In the genomic region with DNA sequence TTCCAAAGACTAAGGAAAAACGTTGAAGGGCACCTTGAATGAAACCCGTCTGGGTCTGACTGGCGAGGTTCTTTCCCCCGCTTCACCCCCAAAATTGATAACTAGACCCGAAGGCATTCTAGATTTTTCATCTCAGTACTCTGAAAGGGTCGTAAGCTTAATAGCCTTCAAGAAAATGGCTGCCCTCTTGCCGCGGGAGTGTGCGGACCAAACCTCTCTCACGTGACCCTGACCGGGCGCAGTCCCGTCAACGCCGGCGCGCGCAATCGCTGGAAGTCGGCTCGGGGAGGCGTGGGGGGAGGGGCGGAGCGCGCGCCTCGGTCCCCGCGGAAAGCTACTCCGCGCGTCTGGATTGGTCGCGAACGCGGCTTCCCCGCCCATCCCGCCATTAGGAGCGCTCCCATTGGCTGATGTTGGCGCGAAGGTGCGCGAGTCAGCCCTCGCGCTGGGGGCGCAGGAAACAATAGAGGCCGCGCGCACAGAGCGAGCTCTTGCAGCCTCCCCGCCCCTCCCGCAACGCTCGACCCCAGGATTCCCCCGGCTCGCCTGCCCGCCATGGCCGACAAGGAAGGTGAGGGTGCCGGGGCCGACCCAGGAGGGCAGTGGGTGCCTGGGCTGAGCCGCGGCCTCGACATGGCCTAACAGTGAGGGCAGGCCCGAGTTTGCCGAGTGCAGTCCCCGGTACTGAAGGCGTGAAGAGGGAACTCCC, we compare ENCODE assay signal across 1 cellular context.
TF ChIP-seq lines count a peak whose summit lies in the region.

A gene (plus strand): TSS at position 457 of the 709 bp plus-strand sequence. CDS start 99 bp downstream, at position 556.

TF ChIP-seq in A549, 52 proteins besides CTCF, POLR2A, EP300 and RAD21 (continued from another document):
- peak; percentile 61; the same call in 1 of the 2 replicates for TF ChIP-seq BHLHE40 (IDR thresholded peaks at IDR 0.05; ENCODE audit: low read depth, low read length)
- TF ChIP-seq, protein P1, sequence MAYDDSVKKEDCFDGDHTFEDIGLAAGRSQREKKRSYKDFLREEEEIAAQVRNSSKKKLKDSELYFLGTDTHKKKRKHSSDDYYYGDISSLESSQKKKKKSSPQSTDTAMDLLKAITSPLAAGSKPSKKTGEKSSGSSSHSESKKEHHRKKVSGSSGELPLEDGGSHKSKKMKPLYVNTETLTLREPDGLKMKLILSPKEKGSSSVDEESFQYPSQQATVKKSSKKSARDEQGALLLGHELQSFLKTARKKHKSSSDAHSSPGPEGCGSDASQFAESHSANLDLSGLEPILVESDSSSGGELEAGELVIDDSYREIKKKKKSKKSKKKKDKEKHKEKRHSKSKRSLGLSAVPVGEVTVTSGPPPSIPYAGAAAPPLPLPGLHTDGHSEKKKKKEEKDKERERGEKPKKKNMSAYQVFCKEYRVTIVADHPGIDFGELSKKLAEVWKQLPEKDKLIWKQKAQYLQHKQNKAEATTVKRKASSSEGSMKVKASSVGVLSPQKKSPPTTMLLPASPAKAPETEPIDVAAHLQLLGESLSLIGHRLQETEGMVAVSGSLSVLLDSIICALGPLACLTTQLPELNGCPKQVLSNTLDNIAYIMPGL (CRISPR knock-in tag; IDR thresholded peaks at IDR 0.05; ENCODE audit: borderline replicate concordance) = peak; percentile 79; the same call in 1 of the 2 replicates
- TF ChIP-seq FOXS1 (CRISPR knock-in tag; IDR thresholded peaks at IDR 0.05) = peak; percentile 95
- TF ChIP-seq, protein P2, sequence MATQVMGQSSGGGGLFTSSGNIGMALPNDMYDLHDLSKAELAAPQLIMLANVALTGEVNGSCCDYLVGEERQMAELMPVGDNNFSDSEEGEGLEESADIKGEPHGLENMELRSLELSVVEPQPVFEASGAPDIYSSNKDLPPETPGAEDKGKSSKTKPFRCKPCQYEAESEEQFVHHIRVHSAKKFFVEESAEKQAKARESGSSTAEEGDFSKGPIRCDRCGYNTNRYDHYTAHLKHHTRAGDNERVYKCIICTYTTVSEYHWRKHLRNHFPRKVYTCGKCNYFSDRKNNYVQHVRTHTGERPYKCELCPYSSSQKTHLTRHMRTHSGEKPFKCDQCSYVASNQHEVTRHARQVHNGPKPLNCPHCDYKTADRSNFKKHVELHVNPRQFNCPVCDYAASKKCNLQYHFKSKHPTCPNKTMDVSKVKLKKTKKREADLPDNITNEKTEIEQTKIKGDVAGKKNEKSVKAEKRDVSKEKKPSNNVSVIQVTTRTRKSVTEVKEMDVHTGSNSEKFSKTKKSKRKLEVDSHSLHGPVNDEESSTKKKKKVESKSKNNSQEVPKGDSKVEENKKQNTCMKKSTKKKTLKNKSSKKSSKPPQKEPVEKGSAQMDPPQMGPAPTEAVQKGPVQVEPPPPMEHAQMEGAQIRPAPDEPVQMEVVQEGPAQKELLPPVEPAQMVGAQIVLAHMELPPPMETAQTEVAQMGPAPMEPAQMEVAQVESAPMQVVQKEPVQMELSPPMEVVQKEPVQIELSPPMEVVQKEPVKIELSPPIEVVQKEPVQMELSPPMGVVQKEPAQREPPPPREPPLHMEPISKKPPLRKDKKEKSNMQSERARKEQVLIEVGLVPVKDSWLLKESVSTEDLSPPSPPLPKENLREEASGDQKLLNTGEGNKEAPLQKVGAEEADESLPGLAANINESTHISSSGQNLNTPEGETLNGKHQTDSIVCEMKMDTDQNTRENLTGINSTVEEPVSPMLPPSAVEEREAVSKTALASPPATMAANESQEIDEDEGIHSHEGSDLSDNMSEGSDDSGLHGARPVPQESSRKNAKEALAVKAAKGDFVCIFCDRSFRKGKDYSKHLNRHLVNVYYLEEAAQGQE (IDR thresholded peaks at IDR 0.05) = peak; percentile 60
- no peak for TF ChIP-seq GATA3 (IDR thresholded peaks at IDR 0.05; ENCODE audit: borderline replicate concordance)
- TF ChIP-seq KDM5A (IDR thresholded peaks at IDR 0.05) = peak; percentile 36; the same call in 1 of the 2 replicates
- no peak for TF ChIP-seq RCOR1 (IDR thresholded peaks at IDR 0.05; ENCODE audit: low read depth, low read length)
- no peak for TF ChIP-seq ZFP36 (IDR thresholded peaks at IDR 0.05; ENCODE audit: borderline replicate concordance, partially characterized antibody)
- TF ChIP-seq RNF2 (IDR thresholded peaks at IDR 0.05; ENCODE audit: borderline replicate concordance, low read depth) = no peak
- peak; percentile 50; the same call in 1 of the 2 replicates for TF ChIP-seq NPAS2 (CRISPR knock-in tag; IDR thresholded peaks at IDR 0.05; ENCODE audit: borderline replicate concordance)
- TF ChIP-seq, protein P3, sequence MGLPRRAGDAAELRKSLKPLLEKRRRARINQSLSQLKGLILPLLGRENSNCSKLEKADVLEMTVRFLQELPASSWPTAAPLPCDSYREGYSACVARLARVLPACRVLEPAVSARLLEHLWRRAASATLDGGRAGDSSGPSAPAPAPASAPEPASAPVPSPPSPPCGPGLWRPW (IDR thresholded peaks at IDR 0.05) = no peak
- TF ChIP-seq, protein P4, sequence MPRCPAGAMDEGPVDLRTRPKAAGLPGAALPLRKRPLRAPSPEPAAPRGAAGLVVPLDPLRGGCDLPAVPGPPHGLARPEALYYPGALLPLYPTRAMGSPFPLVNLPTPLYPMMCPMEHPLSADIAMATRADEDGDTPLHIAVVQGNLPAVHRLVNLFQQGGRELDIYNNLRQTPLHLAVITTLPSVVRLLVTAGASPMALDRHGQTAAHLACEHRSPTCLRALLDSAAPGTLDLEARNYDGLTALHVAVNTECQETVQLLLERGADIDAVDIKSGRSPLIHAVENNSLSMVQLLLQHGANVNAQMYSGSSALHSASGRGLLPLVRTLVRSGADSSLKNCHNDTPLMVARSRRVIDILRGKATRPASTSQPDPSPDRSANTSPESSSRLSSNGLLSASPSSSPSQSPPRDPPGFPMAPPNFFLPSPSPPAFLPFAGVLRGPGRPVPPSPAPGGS (IDR thresholded peaks at IDR 0.05) = 0 out of 3 replicates have a peak, but pooled peaks have one; percentile 15
- TF ChIP-seq, protein P5, sequence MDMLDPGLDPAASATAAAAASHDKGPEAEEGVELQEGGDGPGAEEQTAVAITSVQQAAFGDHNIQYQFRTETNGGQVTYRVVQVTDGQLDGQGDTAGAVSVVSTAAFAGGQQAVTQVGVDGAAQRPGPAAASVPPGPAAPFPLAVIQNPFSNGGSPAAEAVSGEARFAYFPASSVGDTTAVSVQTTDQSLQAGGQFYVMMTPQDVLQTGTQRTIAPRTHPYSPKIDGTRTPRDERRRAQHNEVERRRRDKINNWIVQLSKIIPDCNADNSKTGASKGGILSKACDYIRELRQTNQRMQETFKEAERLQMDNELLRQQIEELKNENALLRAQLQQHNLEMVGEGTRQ (IDR thresholded peaks at IDR 0.05) = peak; percentile 84
- peak; percentile 97 for TF ChIP-seq EHF (CRISPR knock-in tag; IDR thresholded peaks at IDR 0.05)
- TF ChIP-seq HOXB13 (CRISPR knock-in tag; IDR thresholded peaks at IDR 0.05; ENCODE audit: low read depth) = peak; percentile 99
- no peak for TF ChIP-seq ESRRA (IDR thresholded peaks at IDR 0.05; ENCODE audit: borderline replicate concordance, low read length)
- no peak for TF ChIP-seq JUNB (IDR thresholded peaks at IDR 0.05)
- TF ChIP-seq, protein P6, sequence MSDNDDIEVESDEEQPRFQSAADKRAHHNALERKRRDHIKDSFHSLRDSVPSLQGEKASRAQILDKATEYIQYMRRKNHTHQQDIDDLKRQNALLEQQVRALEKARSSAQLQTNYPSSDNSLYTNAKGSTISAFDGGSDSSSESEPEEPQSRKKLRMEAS (IDR thresholded peaks at IDR 0.05) = peak; percentile 94
- no peak for TF ChIP-seq SREBF2 (IDR thresholded peaks at IDR 0.05)
- TF ChIP-seq FOSL2 (IDR thresholded peaks at IDR 0.05) = no peak
- peak; percentile 24; the same call in 1 of the 2 replicates for TF ChIP-seq FOSL2 (CRISPR knock-in tag; IDR thresholded peaks at IDR 0.05)
- peak; percentile 78; the same call in 1 of the 2 replicates for TF ChIP-seq RARB (CRISPR knock-in tag; IDR thresholded peaks at IDR 0.05)
- peak; percentile 88; the same call in 1 of the 2 replicates for TF ChIP-seq PHF8 (IDR thresholded peaks at IDR 0.05; ENCODE audit: borderline replicate concordance, low read depth)
- TF ChIP-seq TFCP2L1 (CRISPR knock-in tag; IDR thresholded peaks at IDR 0.05) = peak; percentile 95
- peak; percentile 93; the same call in 1 of the 2 replicates for TF ChIP-seq FOSB (CRISPR knock-in tag; IDR thresholded peaks at IDR 0.05)
- TF ChIP-seq, protein P7, sequence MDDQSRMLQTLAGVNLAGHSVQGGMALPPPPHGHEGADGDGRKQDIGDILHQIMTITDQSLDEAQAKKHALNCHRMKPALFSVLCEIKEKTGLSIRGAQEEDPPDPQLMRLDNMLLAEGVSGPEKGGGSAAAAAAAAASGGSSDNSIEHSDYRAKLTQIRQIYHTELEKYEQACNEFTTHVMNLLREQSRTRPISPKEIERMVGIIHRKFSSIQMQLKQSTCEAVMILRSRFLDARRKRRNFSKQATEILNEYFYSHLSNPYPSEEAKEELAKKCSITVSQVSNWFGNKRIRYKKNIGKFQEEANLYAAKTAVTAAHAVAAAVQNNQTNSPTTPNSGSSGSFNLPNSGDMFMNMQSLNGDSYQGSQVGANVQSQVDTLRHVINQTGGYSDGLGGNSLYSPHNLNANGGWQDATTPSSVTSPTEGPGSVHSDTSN (IDR thresholded peaks at IDR 0.05) = no peak
- TF ChIP-seq HOXB5 (CRISPR knock-in tag; IDR thresholded peaks at IDR 0.05) = peak; percentile 99
- TF ChIP-seq HDAC2 (IDR thresholded peaks at IDR 0.05) = no peak
